ENCODE assay signal across 8 cellular contexts in the genomic region with DNA sequence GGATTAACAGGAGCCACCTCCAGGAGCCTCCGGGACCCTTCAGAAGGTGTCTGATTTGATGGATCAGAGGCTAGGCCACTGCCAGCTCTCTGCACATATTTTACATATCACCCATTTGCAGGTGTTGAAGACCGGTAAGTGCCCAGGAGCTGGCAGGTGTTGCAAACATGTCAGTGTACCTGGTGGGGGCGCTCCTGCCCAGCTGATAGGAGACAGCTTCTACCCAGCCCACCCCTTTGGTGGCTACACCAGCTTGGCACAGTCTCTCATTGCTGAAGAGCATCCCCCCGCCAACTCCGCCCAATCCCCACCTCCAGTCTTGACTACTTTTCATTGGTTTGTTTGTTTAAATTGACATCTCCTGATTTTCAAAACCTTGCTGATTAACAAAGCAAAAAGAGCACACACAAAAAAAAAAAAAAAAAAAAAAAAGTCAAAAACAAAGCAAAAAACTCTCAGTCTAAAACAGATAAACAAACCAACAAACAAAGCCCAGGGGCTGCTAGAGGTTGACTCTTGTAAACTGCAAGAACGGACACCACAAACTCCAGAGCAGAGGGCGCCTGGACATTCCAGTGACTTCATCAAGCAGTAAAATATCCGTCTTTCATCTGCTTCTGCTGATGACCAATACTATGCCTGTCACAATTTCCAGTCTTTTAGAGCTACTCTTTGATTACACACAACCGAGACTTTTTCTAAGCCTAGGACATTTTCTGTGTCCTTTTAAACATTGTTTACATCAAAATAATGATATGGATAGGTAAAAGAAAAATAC.
DNase-seq lines count a peak whose midpoint lies in the region; ATAC-seq and TF ChIP-seq lines count a peak whose summit lies in the region.

No MANE protein-coding gene starts in this region.

- DNase-seq in NCI-H524 (lab: John Stamatoyannopoulos, UW) (peak; percentile 42 to 64), NCI-H524 treated with DMSO at 0.1 percent for 48 hours (lab: John Stamatoyannopoulos, UW) (no peak), NB4 (ENCODE audit: low read depth) (peak; percentile 42), dermis microvascular lymphatic vessel endothelial cell (ENCODE audit: low read depth in 2 of 2) (peak; percentile 20 to 40), posterior cingulate gyrus (peak in 8 of 10 donors; percentile 18 to 84 (median 32))

- intact Hi-C loops in posterior cingulate gyrus (cut with DNase I): no loop called here

- TF ChIP-seq CTCF in NB4 (IDR thresholded peaks at IDR 0.05; ENCODE audit: low read depth, low read length): peak; percentile 27

- ATAC-seq in GM18505 (IDR thresholded peaks at IDR 0.05; ENCODE audit: unreplicated experiment) (no peak), GM18867 (IDR thresholded peaks at IDR 0.05; ENCODE audit: unreplicated experiment) (no peak), HG03175 (IDR thresholded peaks at IDR 0.05; ENCODE audit: unreplicated experiment) (no peak)

- H3K4me3 ChIP-seq in NB4 (ENCODE audit: low read depth, low read length): no peak overlapping the region

- no peak for TF ChIP-seq POLR2A in NB4 (IDR thresholded peaks at IDR 0.05; ENCODE audit: extremely low read depth, insufficient read length)
- TF ChIP-seq POLR2A in GM18505 (IDR thresholded peaks at IDR 0.05; ENCODE audit: borderline replicate concordance, extremely low read depth, insufficient read depth, insufficient read length): no peak
